In genomic region chr12:12334710-12335040, GRCh38 we compare ENCODE assay signal across 15 cellular contexts. TPM values are rescaled to one million over a fixed set of nuclear protein-coding genes. Genes with fewer than 3 reads are reported as not detected.
A peak's percentile ranks its signal among the peaks of the same experiment; 100 is the strongest.
DNase-seq lines count a peak whose midpoint lies in the region; ATAC-seq, FAIRE-seq and TF ChIP-seq lines count a peak whose summit lies in the region.
"Had no signal": no experiment of that assay in that cellular context is flagged by ENCODE, and none has a peak within 500 bp of the region (broad histone marks: within the 10 kb centered on the region; RNA-seq: fewer than 3 reads in every experiment).

No MANE protein-coding gene starts in this region.

- CTCF ChIA-PET in activated CD8-positive, alpha-beta T cell treated with anti-CD3 and anti-CD28 coated beads for 36 hours (lab: Charles Lee), result interaction anchor here (0.5 to 9.4 kb wide), 13 partner anchors 9 to 792 kb away, joined by 3 to 82 read pairs (median 8); partner anchors contain the start of genes BCL2L14, BORCS5 and MANSC1
- CTCF ChIA-PET in HepG2 (lab: Yijun Ruan, JAX; ENCODE audit: low intra/inter-chr PET ratio, low total read pairs), result interaction anchor here (1.2 to 2.6 kb wide), 3 partner anchors 253 to 370 kb away, joined by 4 to 22 read pairs (median 5); no protein-coding TSS in a partner anchor

- no peak overlapping the region for H3K27ac ChIP-seq in HepG2 (ENCODE audit: extremely low read length, insufficient read depth, low read length)
- H3K27ac ChIP-seq in gastrocnemius medialis, result no peak overlapping the region
- H3K27ac ChIP-seq: parathyroid adenoma had no signal

- no peaks in the 10 kb centered on the region for H3K79me2 ChIP-seq in HepG2 (ENCODE audit: insufficient read depth, low read length)

- no peak for FAIRE-seq in HepG2 (lab: Jason Lieb, UNC)
- FAIRE-seq: bronchial epithelial cell, GM12878 had no signal

- in situ Hi-C loops in HepG2 (cut with HindIII; ENCODE audit: extremely low pct_ligation_motif_present, low pct_unique_long_range_greater_than_20kb), result no loop called here
- in situ Hi-C loops in gastrocnemius medialis (cut with MboI; ENCODE audit: low sequenced_read_pairs in 4 of 4), result loop anchor here in 3 of 4 donors (5.0 to 25.0 kb wide), 5 partner anchors 247 to 772 kb away; no protein-coding TSS in a partner anchor

- H3K36me3 Mint-ChIP-seq in natural killer cell, result no peaks in the 10 kb centered on the region
- H3K36me3 Mint-ChIP-seq in natural killer cell treated with Interleukin-12 subunit alpha and Interleukin-12 subunit beta and Interleukin-15 and Interleukin-18, amount 100 ng/mL, for 72 hours, result no peaks in the 10 kb centered on the region
- no peaks in the 10 kb centered on the region for H3K36me3 Mint-ChIP-seq in activated CD8-positive, alpha-beta T cell treated with anti-CD3 and anti-CD28 coated beads for 36 hours (ENCODE audit: low read depth)
- H3K36me3 Mint-ChIP-seq: activated naive CD8-positive, alpha-beta T cell treated with anti-CD3 and anti-CD28 coated beads, Interleukin-2, amount 10 ng/mL, durations not matched to agents 7 days and 5 days had no signal

- H3K27me3 ChIP-seq in HepG2 (ENCODE audit: control insufficient read depth in 1 of 2, insufficient read depth in 2 of 2, low read length in 2 of 2), result no peaks in the 10 kb centered on the region
- H3K27me3 ChIP-seq in gastrocnemius medialis, result no peaks in the 10 kb centered on the region
- H3K27me3 ChIP-seq: transverse colon had no signal

- intact Hi-C loops in natural killer cell (cut with micrococcal nuclease) (loop anchor here (10.0 kb wide), 1 partner anchor 250 kb away; no protein-coding TSS in a partner anchor), HepG2 (cut with micrococcal nuclease; ENCODE audit: unreplicated experiment) (loop anchor here (1.0 to 5.0 kb wide), 4 partner anchors 68 to 298 kb away; partner anchors contain the start of gene LRP6), gastrocnemius medialis (cut with DNase I; ENCODE audit: low total_unique reads) (loop anchor here (2.0 kb wide), 1 partner anchor 252 kb away; no protein-coding TSS in a partner anchor)
- intact Hi-C loops in activated CD8-positive, alpha-beta T cell treated with anti-CD3 and anti-CD28 coated beads for 36 hours (cut with micrococcal nuclease), result loop anchor here (5.0 to 10.0 kb wide), 2 partner anchors 252 to 760 kb away; no protein-coding TSS in a partner anchor

- DNase-seq in natural killer cell (no peak), HepG2 (ENCODE audit: low spot score) (no peak), cerebellar cortex (ENCODE audit: low spot score) (no peak), superior temporal gyrus (ENCODE audit: extremely low spot score) (no peak), gastrocnemius medialis (no peak), NCI-H1417 treated with DMSO at 0.1 percent for 48 hours (lab: John Stamatoyannopoulos, UW) (no peak)
- no peak for DNase-seq in natural killer cell treated with Interleukin-12 subunit alpha and Interleukin-12 subunit beta and Interleukin-15 and Interleukin-18, amount 100 ng/mL, for 72 hours (ENCODE audit: low spot score)
- DNase-seq in activated CD8-positive, alpha-beta T cell treated with anti-CD3 and anti-CD28 coated beads for 36 hours, result no peak

- TF ChIP-seq CTCF in natural killer cell (IDR thresholded peaks at IDR 0.05), result peak; percentile 54
- TF ChIP-seq CTCF in activated CD8-positive, alpha-beta T cell treated with anti-CD3 and anti-CD28 coated beads for 36 hours (IDR thresholded peaks at IDR 0.05), result peak; percentile 66
- TF ChIP-seq CTCF in HepG2 (CRISPR knock-in tag; IDR thresholded peaks at IDR 0.05), result no peak
- peak in 1 of 5 experiments; percentile 24 for TF ChIP-seq CTCF in gastrocnemius medialis (IDR thresholded peaks at IDR 0.05 in 4 of 5, conservative IDR thresholded peaks at IDR 0.05 in 1 of 5)

- H3K27me3 Mint-ChIP-seq in natural killer cell (ENCODE audit: low read depth in 2 of 2), result peaks cover 26 to 27% of the 10 kb centered on the region in 2 donors
- peaks cover 17 to 29% of the 10 kb centered on the region in 2 donors for H3K27me3 Mint-ChIP-seq in natural killer cell treated with Interleukin-12 subunit alpha and Interleukin-12 subunit beta and Interleukin-15 and Interleukin-18, amount 100 ng/mL, for 72 hours
- H3K27me3 Mint-ChIP-seq in activated CD8-positive, alpha-beta T cell treated with anti-CD3 and anti-CD28 coated beads for 36 hours, result no peaks in the 10 kb centered on the region

- BruUV-seq in HepG2 (replicated peaks; lab: Mats Ljungman, UMichigan), result no TSS peak

- no peak overlapping the region for H2AFZ ChIP-seq in HepG2 (ENCODE audit: low read length)
- H2AFZ ChIP-seq: parathyroid adenoma had no signal

- H3K4me2 ChIP-seq in HepG2 (ENCODE audit: low read depth, low read length), result peak overlapping the region; percentile 39

- POLR2A ChIA-PET in activated CD8-positive, alpha-beta T cell treated with anti-CD3 and anti-CD28 coated beads for 36 hours (lab: Charles Lee), result interaction anchor here (1.9 kb wide), 1 partner anchor 22 kb away, joined by 7 read pairs; the partner anchor contains the start of gene BORCS5
- POLR2A ChIA-PET in HepG2 (lab: Yijun Ruan, JAX), result no interaction called here

- no peaks in the 10 kb centered on the region for H3K9me3 ChIP-seq in HepG2 (ENCODE audit: low read length)
- H3K9me3 ChIP-seq in gastrocnemius medialis, result no peaks in the 10 kb centered on the region
- H3K9me3 ChIP-seq: transverse colon had no signal

- H3K4me1 ChIP-seq in HepG2 (ENCODE audit: insufficient read depth, low read length) (peaks cover 34% of the 10 kb centered on the region), gastrocnemius medialis (peaks cover 0 to 6% of the 10 kb centered on the region in 2 donors)
- H3K4me1 ChIP-seq: parathyroid adenoma had no signal

- no peaks in the 10 kb centered on the region for H3K9me3 Mint-ChIP-seq in natural killer cell
- H3K9me3 Mint-ChIP-seq in natural killer cell treated with Interleukin-12 subunit alpha and Interleukin-12 subunit beta and Interleukin-15 and Interleukin-18, amount 100 ng/mL, for 72 hours, result no peaks in the 10 kb centered on the region
- H3K9me3 Mint-ChIP-seq in activated CD8-positive, alpha-beta T cell treated with anti-CD3 and anti-CD28 coated beads for 36 hours, result no peaks in the 10 kb centered on the region
- H3K9me3 Mint-ChIP-seq: activated naive CD8-positive, alpha-beta T cell treated with anti-CD3 and anti-CD28 coated beads, Interleukin-2, amount 10 ng/mL, durations not matched to agents 7 days and 5 days; activated T-cell treated with anti-CD3 and anti-CD28 coated beads, Interleukin-2, amount 50 U/mL, for 4 hours had no signal

- peaks cover 20 to 29% of the 10 kb centered on the region in 2 donors for H3K4me1 Mint-ChIP-seq in natural killer cell
- peaks cover 18 to 27% of the 10 kb centered on the region in 2 donors for H3K4me1 Mint-ChIP-seq in natural killer cell treated with Interleukin-12 subunit alpha and Interleukin-12 subunit beta and Interleukin-15 and Interleukin-18, amount 100 ng/mL, for 72 hours (ENCODE audit: low read depth in 2 of 2)
- H3K4me1 Mint-ChIP-seq in activated CD8-positive, alpha-beta T cell treated with anti-CD3 and anti-CD28 coated beads for 36 hours (ENCODE audit: low read depth), result peaks cover 21% of the 10 kb centered on the region

- 0 out of 2 replicates have a peak, but pooled peaks have one; percentile 1 for TF ChIP-seq RAD21 in HepG2 (CRISPR knock-in tag; IDR thresholded peaks at IDR 0.05)

- TF ChIP-seq POLR2A in HepG2 (IDR thresholded peaks at IDR 0.05; ENCODE audit: insufficient read depth in 1 of 2, low read depth in 2 of 2, low read length in 2 of 2) (no peak), gastrocnemius medialis (IDR thresholded peaks at IDR 0.05) (no peak)

- WGBS in HepG2 (ENCODE audit: low lambda C conversion rate), result 77% methylated on average over 4 of the region's 4 CpGs

- no peak overlapping the region for H3K27ac Mint-ChIP-seq in natural killer cell
- H3K27ac Mint-ChIP-seq in natural killer cell treated with Interleukin-12 subunit alpha and Interleukin-12 subunit beta and Interleukin-15 and Interleukin-18, amount 100 ng/mL, for 72 hours, result no peak overlapping the region
- no peak overlapping the region for H3K27ac Mint-ChIP-seq in activated CD8-positive, alpha-beta T cell treated with anti-CD3 and anti-CD28 coated beads for 36 hours
- H3K27ac Mint-ChIP-seq: activated naive CD8-positive, alpha-beta T cell treated with anti-CD3 and anti-CD28 coated beads, Interleukin-2, amount 10 ng/mL, durations not matched to agents 7 days and 5 days had no signal

- H3K4me3 ChIP-seq in HepG2 (replicated peaks in 1 of 3; ENCODE audit: insufficient read depth in 1 of 3, low read depth in 2 of 3, low read length in 3 of 3), result no peak overlapping the region
- no peak overlapping the region for H3K4me3 ChIP-seq in gastrocnemius medialis
- H3K4me3 ChIP-seq: GM12878, skin epidermis, transverse colon had no signal

- TF ChIP-seq EP300 in HepG2 (IDR thresholded peaks at IDR 0.05; ENCODE audit: low read depth in 2 of 2, low read length in 2 of 2) (no peak), HepG2 (CRISPR knock-in tag; IDR thresholded peaks at IDR 0.05; ENCODE audit: borderline replicate concordance) (no peak)

- no peaks in the 10 kb centered on the region for H4K20me1 ChIP-seq in HepG2 (ENCODE audit: insufficient read depth, low read length)

- ATAC-seq in natural killer cell (no peak), HepG2 (no peak; the same call in 2 of the 3 replicates), gastrocnemius medialis (no peak)
- no peak for ATAC-seq in natural killer cell treated with Interleukin-12 subunit alpha and Interleukin-12 subunit beta and Interleukin-15 and Interleukin-18, amount 100 ng/mL, for 72 hours
- ATAC-seq in activated CD8-positive, alpha-beta T cell treated with anti-CD3 and anti-CD28 coated beads for 36 hours, result no peak

- no peak overlapping the region for H3K4me3 Mint-ChIP-seq in natural killer cell
- H3K4me3 Mint-ChIP-seq in natural killer cell treated with Interleukin-12 subunit alpha and Interleukin-12 subunit beta and Interleukin-15 and Interleukin-18, amount 100 ng/mL, for 72 hours, result no peak overlapping the region
- H3K4me3 Mint-ChIP-seq in activated CD8-positive, alpha-beta T cell treated with anti-CD3 and anti-CD28 coated beads for 36 hours, result no peak overlapping the region
- H3K4me3 Mint-ChIP-seq: activated naive CD8-positive, alpha-beta T cell treated with anti-CD3 and anti-CD28 coated beads, Interleukin-2, amount 10 ng/mL, durations not matched to agents 7 days and 5 days; activated T-cell treated with anti-CD3 and anti-CD28 coated beads, Interleukin-2, amount 50 U/mL, for 4 hours had no signal

- no peaks in the 10 kb centered on the region for H3K36me3 ChIP-seq in HepG2 (replicated peaks in 1 of 2; ENCODE audit: control insufficient read depth in 1 of 2, insufficient read depth in 2 of 2, low read length in 2 of 2)
- no peaks in the 10 kb centered on the region for H3K36me3 ChIP-seq in gastrocnemius medialis
- H3K36me3 ChIP-seq: transverse colon had no signal

- H3K9ac ChIP-seq in HepG2 (ENCODE audit: insufficient read depth, low read depth, low read length), result no peak overlapping the region
- H3K9ac ChIP-seq: parathyroid adenoma had no signal

RNA-seq across cellular contexts. Expression of gene MANSC1, which starts 15.4 kb away (rescaled TPM):
- total RNA-seq in natural killer cell (under 1 TPM; 0.05 to 0.63 (median 0.25) TPM), HepG2 (2016; rRNA removed; fragmentation: Illumina TruSeq; extraction: Trizol) (4.2 and 4.4 TPM in 2 replicates), gastrocnemius medialis (1 to 10 TPM; 1.4 to 4.7 (median 3.5) TPM)
- total RNA-seq in natural killer cell treated with Interleukin-12 subunit alpha and Interleukin-12 subunit beta and Interleukin-15 and Interleukin-18, amount 100 ng/mL, for 72 hours, result 1 to 10 TPM in 1 of 2 donors, under 1 TPM in 1; 0.50 to 1.1 TPM
- under 1 TPM; 0.09 to 0.20 TPM for total RNA-seq in activated CD8-positive, alpha-beta T cell treated with anti-CD3 and anti-CD28 coated beads for 36 hours
- 0.91 and 1.4 TPM in 2 replicates for total RNA-seq in HepG2 (2016; cell fraction: cytosol; rRNA removed; fragmentation: Illumina TruSeq; extraction: Trizol; ENCODE audit: low read depth)
- 3.6 and 4.5 TPM in 2 replicates for total RNA-seq in HepG2 (2016; cell fraction: insoluble cytoplasmic fraction; rRNA removed; fragmentation: Illumina TruSeq; extraction: Trizol)
- 4.4 and 4.9 TPM in 2 replicates for total RNA-seq in HepG2 (2016; cell fraction: membrane; rRNA removed; fragmentation: Illumina TruSeq; extraction: Trizol)
- 3.2 TPM in 2 replicates for total RNA-seq in HepG2 (2016; cell fraction: nucleus; rRNA removed; fragmentation: Illumina TruSeq; extraction: Trizol)
- 1.9 TPM in 2 replicates for polyA plus RNA-seq in HepG2 (2011; rRNA removed)
- 1.7 and 1.8 TPM in 2 replicates for polyA plus RNA-seq in HepG2 (2011; cell fraction: cytosol; rRNA removed)
- 0.40 and 0.69 TPM in 2 replicates for polyA plus RNA-seq in HepG2 (2011; cell fraction: nucleus; rRNA removed)
- 7.8 and 9.6 TPM in 2 replicates for polyA plus RNA-seq in HepG2 (2012)
- polyA plus RNA-seq in HepG2 (2016; cell fraction: cytosol; fragmentation: Illumina TruSeq; extraction: Trizol; ENCODE audit: low read depth), result 3.7 and 5.4 TPM in 2 replicates
- 6.7 and 7.4 TPM in 2 replicates for polyA plus RNA-seq in HepG2 (2016; cell fraction: insoluble cytoplasmic fraction; fragmentation: Illumina TruSeq; extraction: Trizol; ENCODE audit: low read depth)
- 8.2 and 9.1 TPM in 2 replicates for polyA plus RNA-seq in HepG2 (2016; cell fraction: membrane; fragmentation: Illumina TruSeq; extraction: Trizol; ENCODE audit: low read depth)
- polyA plus RNA-seq in HepG2 (2016; cell fraction: nucleus; fragmentation: Illumina TruSeq; extraction: Trizol; ENCODE audit: insufficient read depth, low read depth), result 9.8 and 10.0 TPM in 2 replicates
- 0.76 and 1.3 TPM in 2 replicates for polyA minus RNA-seq in HepG2 (2011; rRNA and poly(A)+ RNA removed; ENCODE audit: low replicate concordance)
- polyA minus RNA-seq in HepG2 (2011; cell fraction: cytosol; rRNA and poly(A)+ RNA removed), result 1.5 and 2.0 TPM in 2 replicates
- polyA minus RNA-seq in HepG2 (2011; cell fraction: nucleus; rRNA and poly(A)+ RNA removed), result 0.26 and 0.62 TPM in 2 replicates

RNA-seq across cellular contexts. Expression of gene BORCS5, which starts 22.2 kb away (rescaled TPM):
- total RNA-seq in natural killer cell (10 to 100 TPM; 28.5 to 32.8 (median 29.2) TPM), HepG2 (2016; rRNA removed; fragmentation: Illumina TruSeq; extraction: Trizol) (3.9 and 8.2 TPM in 2 replicates), gastrocnemius medialis (10 to 100 TPM; 13.0 to 13.9 (median 13.4) TPM)
- 10 to 100 TPM; 19.7 to 26.9 TPM for total RNA-seq in natural killer cell treated with Interleukin-12 subunit alpha and Interleukin-12 subunit beta and Interleukin-15 and Interleukin-18, amount 100 ng/mL, for 72 hours
- 10 to 100 TPM; 31.5 to 32.9 TPM for total RNA-seq in activated CD8-positive, alpha-beta T cell treated with anti-CD3 and anti-CD28 coated beads for 36 hours
- total RNA-seq in HepG2 (2016; cell fraction: cytosol; rRNA removed; fragmentation: Illumina TruSeq; extraction: Trizol; ENCODE audit: low read depth), result 3.0 and 3.6 TPM in 2 replicates
- 7.3 and 9.1 TPM in 2 replicates for total RNA-seq in HepG2 (2016; cell fraction: insoluble cytoplasmic fraction; rRNA removed; fragmentation: Illumina TruSeq; extraction: Trizol)
- total RNA-seq in HepG2 (2016; cell fraction: membrane; rRNA removed; fragmentation: Illumina TruSeq; extraction: Trizol), result 3.7 and 4.9 TPM in 2 replicates
- total RNA-seq in HepG2 (2016; cell fraction: nucleus; rRNA removed; fragmentation: Illumina TruSeq; extraction: Trizol), result 4.0 and 6.6 TPM in 2 replicates
- polyA plus RNA-seq in HepG2 (2011; rRNA removed), result 3.3 and 4.7 TPM in 2 replicates
- polyA plus RNA-seq in HepG2 (2011; cell fraction: cytosol; rRNA removed), result 3.9 and 5.2 TPM in 2 replicates
- polyA plus RNA-seq in HepG2 (2011; cell fraction: nucleus; rRNA removed), result 6.4 and 8.1 TPM in 2 replicates
- 3.6 and 5.8 TPM in 2 replicates for polyA plus RNA-seq in HepG2 (2012)
- 3.0 and 4.3 TPM in 2 replicates for polyA plus RNA-seq in HepG2 (2016; cell fraction: cytosol; fragmentation: Illumina TruSeq; extraction: Trizol; ENCODE audit: low read depth)
- 8.0 and 9.3 TPM in 2 replicates for polyA plus RNA-seq in HepG2 (2016; cell fraction: insoluble cytoplasmic fraction; fragmentation: Illumina TruSeq; extraction: Trizol; ENCODE audit: low read depth)
- 5.1 and 6.0 TPM in 2 replicates for polyA plus RNA-seq in HepG2 (2016; cell fraction: membrane; fragmentation: Illumina TruSeq; extraction: Trizol; ENCODE audit: low read depth)
- polyA plus RNA-seq in HepG2 (2016; cell fraction: nucleus; fragmentation: Illumina TruSeq; extraction: Trizol; ENCODE audit: insufficient read depth, low read depth), result 3.9 and 7.7 TPM in 2 replicates
- polyA minus RNA-seq in HepG2 (2011; rRNA and poly(A)+ RNA removed; ENCODE audit: low replicate concordance), result 5.6 and 7.5 TPM in 2 replicates
- 3.8 and 3.9 TPM in 2 replicates for polyA minus RNA-seq in HepG2 (2011; cell fraction: cytosol; rRNA and poly(A)+ RNA removed)
- polyA minus RNA-seq in HepG2 (2011; cell fraction: nucleus; rRNA and poly(A)+ RNA removed), result 12.2 and 13.7 TPM in 2 replicates
